In the genomic region with DNA sequence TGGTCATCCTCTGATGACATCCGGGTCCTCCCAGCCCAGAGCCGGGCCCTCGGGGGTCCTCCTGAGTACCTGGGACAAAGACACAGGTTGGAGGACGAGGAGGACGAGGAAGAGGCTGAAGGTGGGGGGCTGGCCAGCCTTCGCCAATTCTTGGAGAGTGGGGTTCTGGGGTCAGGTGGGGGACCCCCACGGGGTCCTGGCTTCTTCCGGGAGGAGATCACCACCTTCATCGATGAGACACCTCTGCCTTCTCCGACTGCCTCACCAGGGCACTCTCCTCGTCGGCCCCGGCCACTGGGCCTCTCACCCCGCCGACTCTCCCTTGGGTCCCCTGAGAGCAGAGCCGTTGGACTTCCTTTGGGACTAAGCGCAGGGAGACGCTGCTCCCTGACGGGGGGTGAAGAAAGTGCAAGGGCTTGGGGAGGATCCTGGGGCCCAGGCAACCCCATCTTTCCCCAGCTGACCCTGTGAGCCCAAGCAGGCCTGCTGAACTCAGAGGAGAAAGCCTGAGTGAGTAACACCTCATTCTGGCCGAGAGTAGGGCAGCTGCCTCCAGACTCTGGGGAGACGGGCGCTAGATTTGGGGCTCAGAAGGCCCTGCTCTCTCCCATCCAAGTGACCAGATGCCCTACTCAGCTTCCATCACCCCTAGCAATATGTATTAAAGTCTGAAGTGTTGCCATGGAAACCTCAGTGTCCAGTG, we compare ENCODE assay signal across 9 cellular contexts. TPM values are rescaled to one million over a fixed set of nuclear protein-coding genes. Genes with fewer than 3 reads are reported as not detected.
DNase-seq lines count a peak whose midpoint lies in the region; ATAC-seq and TF ChIP-seq lines count a peak whose summit lies in the region.
"Had no signal": no experiment of that assay in that cellular context is flagged by ENCODE, and none has a peak within 500 bp of the region (broad histone marks: within the 10 kb centered on the region; RNA-seq: fewer than 3 reads in every experiment).

No MANE protein-coding gene starts in this region.

- peaks cover 71% of the 10 kb centered on the region for H3K27me3 Mint-ChIP-seq in activated naive CD8-positive, alpha-beta T cell treated with anti-CD3 and anti-CD28 coated beads for 36 hours

- H2BK15ac ChIP-seq in mesendoderm (replicated peaks; ENCODE audit: low read depth): no peak overlapping the region

- peak overlapping the region in 8 of 12 donors; percentile 11 to 71 (median 43) for H3K27ac ChIP-seq in heart left ventricle
- no peak overlapping the region for H3K27ac ChIP-seq in mesendoderm (ENCODE audit: low read depth, low read length)
- peak overlapping the region; percentile 90 to 97 for H3K27ac ChIP-seq in uterus

- no peak overlapping the region for H3K23ac ChIP-seq in mesendoderm (ENCODE audit: low read length)

- TF ChIP-seq CTCF in heart left ventricle (IDR thresholded peaks at IDR 0.05) (no peak), uterus (IDR thresholded peaks at IDR 0.05) (no peak)

- H3K4me1 ChIP-seq in heart left ventricle (peaks cover 0 to 45% (median 22%) of the 10 kb centered on the region in 12 donors), mesendoderm (ENCODE audit: control insufficient read depth, low read depth, low read length) (peaks cover 6% of the 10 kb centered on the region), uterus (peaks cover 5 to 6% of the 10 kb centered on the region in 2 donors)

- peaks cover 0 to 20% (median 0%) of the 10 kb centered on the region in 9 donors for H3K27me3 ChIP-seq in heart left ventricle
- peaks cover 2% of the 10 kb centered on the region for H3K27me3 ChIP-seq in mesendoderm (ENCODE audit: insufficient read depth, low read length, poor library complexity)
- H3K27me3 ChIP-seq in uterus: peaks cover 0 to 3% of the 10 kb centered on the region in 2 donors

- DNase-seq in heart left ventricle (peak in 1 of 5 donors; percentile 33), Right ventricle myocardium inferior (ENCODE audit: missing footprints) (no peak), mesendoderm (no peak), uterus (no peak), NCI-H526 (lab: John Stamatoyannopoulos, UW) (no peak), NCI-H187 (lab: John Stamatoyannopoulos, UW) (no peak)
- DNase-seq in activated naive CD8-positive, alpha-beta T cell treated with anti-CD3 and anti-CD28 coated beads for 36 hours: no peak
- DNase-seq: NK-92 treated with Interleukin-12 subunit alpha and Interleukin-12 subunit beta, amount 100 ng/mL, for 24 hours had no signal

- H3K9me3 ChIP-seq in heart left ventricle (no peaks in the 10 kb centered on the region), uterus (no peaks in the 10 kb centered on the region)

- no peak overlapping the region for H3K18ac ChIP-seq in mesendoderm (ENCODE audit: low read length)

- H2AK5ac ChIP-seq in mesendoderm (ENCODE audit: low read length): no peak overlapping the region

- no peak for TF ChIP-seq POLR2A in heart left ventricle (IDR thresholded peaks at IDR 0.05)
- TF ChIP-seq POLR2A in uterus (IDR thresholded peaks at IDR 0.05): no peak

- H2BK5ac ChIP-seq in mesendoderm (ENCODE audit: low read length): no peak overlapping the region

- no peak overlapping the region for H3K27ac Mint-ChIP-seq in activated naive CD8-positive, alpha-beta T cell treated with anti-CD3 and anti-CD28 coated beads for 36 hours

- H3K36me3 ChIP-seq in heart left ventricle (peaks cover 0 to 13% (median 0%) of the 10 kb centered on the region in 9 donors), mesendoderm (ENCODE audit: control insufficient read depth, insufficient read depth, low read length) (peaks cover 4% of the 10 kb centered on the region), uterus (no peaks in the 10 kb centered on the region)

- peak overlapping the region; percentile 59 for H3K56ac ChIP-seq in mesendoderm (ENCODE audit: low read length)

- no peaks in the 10 kb centered on the region for H3K36me3 Mint-ChIP-seq in activated naive CD8-positive, alpha-beta T cell treated with anti-CD3 and anti-CD28 coated beads for 36 hours

- H3K4me3 ChIP-seq in heart left ventricle: peak overlapping the region in 1 of 12 donors; percentile 19
- no peak overlapping the region for H3K4me3 ChIP-seq in mesendoderm (ENCODE audit: low read length)
- no peak overlapping the region for H3K4me3 ChIP-seq in uterus

- H3K79me2 ChIP-seq in mesendoderm (ENCODE audit: control insufficient read depth, insufficient read depth, low read length): peaks cover 4% of the 10 kb centered on the region

- H3K9me3 Mint-ChIP-seq in activated naive CD8-positive, alpha-beta T cell treated with anti-CD3 and anti-CD28 coated beads for 36 hours: no peaks in the 10 kb centered on the region

- H3K4ac ChIP-seq in mesendoderm (ENCODE audit: low read depth, low read length): no peak overlapping the region

- H3K4me3 Mint-ChIP-seq in activated naive CD8-positive, alpha-beta T cell treated with anti-CD3 and anti-CD28 coated beads for 36 hours: peak overlapping the region; percentile 38

- ATAC-seq in heart left ventricle (no peak), Right ventricle myocardium inferior (no peak), GM19328 (IDR thresholded peaks at IDR 0.05; ENCODE audit: unreplicated experiment) (no peak)

- intact Hi-C loops in heart left ventricle (cut with DNase I): loop anchor here (5.0 to 10.0 kb wide), 5 partner anchors 52 to 212 kb away; a partner anchor contains a TSS
- intact Hi-C loops in Right ventricle myocardium inferior (cut with DNase I): loop anchor here (5.0 kb wide), 1 partner anchor 215 kb away; no protein-coding TSS in a partner anchor
- intact Hi-C loops in uterus (cut with DNase I; ENCODE audit: low total_unique reads): loop anchor here (10.0 kb wide), 1 partner anchor 72 kb away; a partner anchor contains a TSS

- no peak overlapping the region for H2BK120ac ChIP-seq in mesendoderm (ENCODE audit: low read depth, low read length)

- WGBS in heart left ventricle, 4 donors: 73 to 80% (median 77%) methylated on average over 21 to 22 of the region's 22 CpGs
- no CpG with 5 or more reads among the region's 22 CpGs for WGBS in mesendoderm (ENCODE audit: extremely low coverage, insufficient coverage, low lambda C conversion rate)

- H4K5ac ChIP-seq in mesendoderm (ENCODE audit: low read length): no peak overlapping the region

- H3K4me2 ChIP-seq in mesendoderm (ENCODE audit: low read length): no peak overlapping the region

- peaks cover 19% of the 10 kb centered on the region for H3K4me1 Mint-ChIP-seq in activated naive CD8-positive, alpha-beta T cell treated with anti-CD3 and anti-CD28 coated beads for 36 hours

- H4K8ac ChIP-seq in mesendoderm (ENCODE audit: low read depth, low read length): no peak overlapping the region

- peaks cover 12% of the 10 kb centered on the region for H3K79me1 ChIP-seq in mesendoderm (ENCODE audit: low read length)

- peak overlapping the region; percentile 45 for H3K9ac ChIP-seq in mesendoderm (ENCODE audit: low read length)

RNA-seq across cellular contexts. Expression of a gene that starts 1.3 kb away (rescaled TPM):
- total RNA-seq in heart left ventricle: 10 to 100 TPM in 7 of 9 donors, 1 to 10 TPM in 2; 4.2 to 26.7 (median 16.6) TPM
- polyA plus RNA-seq in heart left ventricle: 10 to 100 TPM; 11.5 to 29.9 TPM
- 10.3 TPM for total RNA-seq in Right ventricle myocardium inferior
- total RNA-seq in activated naive CD8-positive, alpha-beta T cell treated with anti-CD3 and anti-CD28 coated beads for 36 hours: under 1 TPM; 0.36 to 0.60 TPM
- polyA plus RNA-seq in mesendoderm (2013, experiment 1 of 2): 5.7 TPM
- 5.9 TPM for polyA plus RNA-seq in mesendoderm (2013, experiment 2 of 2)
- 10 to 100 TPM; 27.4 to 90.1 (median 59.9) TPM for total RNA-seq in uterus

RNA-seq across cellular contexts. Expression of a gene that starts 5.3 kb away (rescaled TPM):
- total RNA-seq in heart left ventricle (1 to 10 TPM; 1.8 to 5.2 (median 2.9) TPM), Right ventricle myocardium inferior (7.8 TPM), uterus (10 to 100 TPM in 1 of 4 donors, 1 to 10 TPM in 2, under 1 TPM in 1; 0.29 to 23.1 (median 3.4) TPM)
- 1 to 10 TPM; 4.4 to 7.7 TPM for polyA plus RNA-seq in heart left ventricle
- total RNA-seq in activated naive CD8-positive, alpha-beta T cell treated with anti-CD3 and anti-CD28 coated beads for 36 hours: under 1 TPM; 0.54 to 0.76 TPM
- 0.28 TPM for polyA plus RNA-seq in mesendoderm (2013, experiment 1 of 2)
- 0.42 TPM for polyA plus RNA-seq in mesendoderm (2013, experiment 2 of 2)

RNA-seq across cellular contexts. Expression of a gene that starts 13.8 kb away (rescaled TPM):
- 10 to 100 TPM in 2 of 9 donors, 1 to 10 TPM in 6, under 1 TPM in 1; 0.64 to 12.4 (median 6.2) TPM for total RNA-seq in heart left ventricle
- 1 to 10 TPM; 1.9 to 6.2 TPM for polyA plus RNA-seq in heart left ventricle
- total RNA-seq in Right ventricle myocardium inferior: 4.0 TPM
- under 1 TPM in 1 of 2 experiments, not detected in 1; 0.10 TPM for total RNA-seq in activated naive CD8-positive, alpha-beta T cell treated with anti-CD3 and anti-CD28 coated beads for 36 hours
- polyA plus RNA-seq in mesendoderm (2013, experiment 1 of 2): 1.5 TPM
- 2.0 TPM for polyA plus RNA-seq in mesendoderm (2013, experiment 2 of 2)
- total RNA-seq in uterus: 10 to 100 TPM in 1 of 4 donors, 1 to 10 TPM in 1, under 1 TPM in 1, not detected in 1; under 0.01 to 18.3 (median 2.7) TPM

RNA-seq across cellular contexts. Expression of a gene that starts 24.2 kb away (rescaled TPM):
- total RNA-seq in heart left ventricle: 1 to 10 TPM in 1 of 9 donors, under 1 TPM in 7, not detected in 1; 0.44 to 8.3 (median 0.96) TPM
- polyA plus RNA-seq in heart left ventricle: under 1 TPM; 0.42 to 0.65 TPM
- total RNA-seq in Right ventricle myocardium inferior: 1.2 TPM
- total RNA-seq in activated naive CD8-positive, alpha-beta T cell treated with anti-CD3 and anti-CD28 coated beads for 36 hours: 10 to 100 TPM; 62.5 to 64.0 TPM
- 80.7 TPM for polyA plus RNA-seq in mesendoderm (2013, experiment 1 of 2)
- polyA plus RNA-seq in mesendoderm (2013, experiment 2 of 2): 79.7 TPM
- 1 to 10 TPM in 1 of 4 donors, under 1 TPM in 1, not detected in 2; 0.76 to 9.6 TPM for total RNA-seq in uterus

RNA-seq across cellular contexts. Expression of a gene that starts 25.1 kb away (rescaled TPM):
- total RNA-seq in heart left ventricle (10 to 100 TPM; 42.0 to 96.8 (median 61.6) TPM), Right ventricle myocardium inferior (62.0 TPM), uterus (10 to 100 TPM; 37.1 to 68.6 (median 52.8) TPM)
- polyA plus RNA-seq in heart left ventricle: 10 to 100 TPM; 23.4 to 52.8 TPM
- total RNA-seq in activated naive CD8-positive, alpha-beta T cell treated with anti-CD3 and anti-CD28 coated beads for 36 hours: 100 to 1,000 TPM; 125 to 127 TPM
- 86.8 TPM for polyA plus RNA-seq in mesendoderm (2013, experiment 1 of 2)
- polyA plus RNA-seq in mesendoderm (2013, experiment 2 of 2): 87.0 TPM
